ENCODE assay signal across 8 cellular contexts in the genomic region with DNA sequence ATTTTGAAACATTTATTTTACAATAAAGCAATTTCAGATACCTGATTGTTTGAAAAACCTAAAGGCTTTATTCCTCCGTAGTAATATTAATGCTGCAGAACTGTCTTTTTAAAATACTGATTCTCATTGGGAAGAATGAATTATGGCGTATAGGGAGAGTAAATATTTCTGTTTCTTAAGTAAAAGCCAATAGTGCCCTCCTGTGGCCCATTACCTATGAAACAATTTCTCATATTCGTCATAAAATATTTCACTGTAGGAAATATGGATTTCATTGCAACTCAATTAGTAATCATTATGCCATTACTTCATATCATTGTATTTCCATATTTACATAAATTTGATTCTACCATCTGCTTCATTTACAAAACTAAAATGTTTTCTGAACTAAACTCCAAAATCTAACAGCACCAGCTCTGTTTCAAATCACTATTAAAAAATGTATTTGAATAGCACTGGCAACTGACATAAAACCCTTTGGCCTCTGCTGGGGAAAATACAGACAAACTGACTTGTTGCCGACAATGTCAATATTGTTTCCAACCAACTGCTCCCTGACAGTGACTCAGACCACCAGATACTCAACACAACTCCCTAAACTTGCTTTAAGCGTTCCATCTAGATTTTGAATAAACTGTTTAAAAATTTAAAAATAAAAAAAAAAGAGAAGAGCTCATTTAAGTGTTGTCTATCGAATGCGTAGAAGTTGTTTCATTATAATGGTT.
DNase-seq lines count a peak whose midpoint lies in the region; ATAC-seq and TF ChIP-seq lines count a peak whose summit lies in the region.

No MANE protein-coding gene starts in this region.

- CTCF ChIA-PET in HCT116 (lab: Charles Lee), result interaction anchor here (1.2 to 2.0 kb wide), 4 partner anchors 116 to 124 kb away, joined by 4 to 16 read pairs (median 8); no protein-coding TSS in a partner anchor

- no peaks in the 10 kb centered on the region for H3K79me2 ChIP-seq in HCT116 (ENCODE audit: insufficient read depth, low read length)

- H3K9me3 ChIP-seq in HCT116 (ENCODE audit: control insufficient read depth in 1 of 2, insufficient read depth in 1 of 2, low read depth in 1 of 2, low read length in 2 of 2), result no peaks in the 10 kb centered on the region

- H3K4me1 ChIP-seq in HCT116 (ENCODE audit: control insufficient read depth in 1 of 2, insufficient read depth in 2 of 2, low read length in 2 of 2) (no peaks in the 10 kb centered on the region), foreskin keratinocyte (no peaks in the 10 kb centered on the region)

- TF ChIP-seq CTCF in AG10803 (conservative IDR thresholded peaks at IDR 0.05; ENCODE audit: low read length) (peak; percentile 42), HCT116 (IDR thresholded peaks at IDR 0.05 in 2 of 3, conservative IDR thresholded peaks at IDR 0.05 in 1 of 3; ENCODE audit: borderline replicate concordance in 1 of 3, insufficient read depth in 1 of 3, low read depth in 2 of 3, low read length in 2 of 3) (peak; percentile 29 to 53 (median 53); a peak in 3 of 6 replicates), foreskin keratinocyte (conservative IDR thresholded peaks at IDR 0.05) (peak; percentile 58)

- no peak overlapping the region for H2AFZ ChIP-seq in HCT116 (ENCODE audit: low read depth, low read length, poor library complexity, severe bottlenecking)

- intact Hi-C loops in HCT116 (cut with micrococcal nuclease), result loop anchor here (1.0 to 10.0 kb wide), 2 partner anchors 121 to 396 kb away; no protein-coding TSS in a partner anchor

- H3K4me2 ChIP-seq in HCT116 (ENCODE audit: low read length), result no peak overlapping the region

- peak; percentile 66 for TF ChIP-seq RAD21 in HCT116 (IDR thresholded peaks at IDR 0.05; ENCODE audit: low read depth)

- H3K27ac ChIP-seq in HCT116 (ENCODE audit: low read depth, low read length) (no peak overlapping the region), foreskin keratinocyte (no peak overlapping the region)

- DNase-seq in AG10803 (ENCODE audit: low read depth) (peak; percentile 49), HCT116 (ENCODE audit: low read depth, low spot score) (peak; percentile 33), OCI-M1 (lab: John Stamatoyannopoulos, UW) (peak; percentile 80), foreskin keratinocyte (peak in 1 of 2 donors; percentile 7), NCI-H2081 treated with DMSO at 0.1 percent for 48 hours (lab: John Stamatoyannopoulos, UW) (no peak)

- no peaks in the 10 kb centered on the region for H3K27me3 ChIP-seq in HCT116 (ENCODE audit: insufficient read depth, low read length)
- H3K27me3 ChIP-seq in foreskin keratinocyte, result no peaks in the 10 kb centered on the region

- H4K20me1 ChIP-seq in HCT116 (ENCODE audit: insufficient read depth), result no peaks in the 10 kb centered on the region

- no peaks in the 10 kb centered on the region for H3K9me2 ChIP-seq in HCT116 (ENCODE audit: insufficient read depth)

- ATAC-seq in HCT116 (no peak), foreskin keratinocyte (no peak), HG03378 (IDR thresholded peaks at IDR 0.05; ENCODE audit: unreplicated experiment) (no peak), GM21825 (IDR thresholded peaks at IDR 0.05; ENCODE audit: unreplicated experiment) (no peak), GM19452 (IDR thresholded peaks at IDR 0.05; ENCODE audit: unreplicated experiment) (no peak)

- no peaks in the 10 kb centered on the region for H3K36me3 ChIP-seq in HCT116 (ENCODE audit: control insufficient read depth in 1 of 2, insufficient read depth in 2 of 2, low read length in 2 of 2)

- no peak for TF ChIP-seq POLR2A in HCT116 (IDR thresholded peaks at IDR 0.05; ENCODE audit: borderline replicate concordance, extremely low read depth, insufficient read depth, insufficient read length)

- RAD21 ChIA-PET in HCT116 (lab: Charles Lee; ENCODE audit: low non-redundant PET in 1 of 2, low total read pairs in 2 of 2, uncharacterized antibody in 2 of 2, unreplicated experiment in 2 of 2), result no interaction called here

- BruUV-seq in HCT116 (replicated peaks; lab: Mats Ljungman, UMichigan), result no TSS peak

- POLR2A ChIA-PET in HCT116 (lab: Charles Lee), result no interaction called here

- H3K9ac ChIP-seq in HCT116 (ENCODE audit: low read length), result no peak overlapping the region

- H3K4me3 ChIP-seq in AG10803 (ENCODE audit: low read length) (no peak overlapping the region), HCT116 (replicated peaks in 1 of 2; ENCODE audit: low read depth in 1 of 2, low read length in 2 of 2) (no peak overlapping the region)

TF ChIP-seq in HCT116, 20 proteins besides CTCF, POLR2A, EP300 and RAD21:
- TF ChIP-seq ELF1 (IDR thresholded peaks at IDR 0.05; ENCODE audit: borderline replicate concordance, low read depth), result no peak
- no peak for TF ChIP-seq FOSL1 (IDR thresholded peaks at IDR 0.05; ENCODE audit: low read depth)
- TF ChIP-seq ZFX (IDR thresholded peaks at IDR 0.05), result no peak
- no peak for TF ChIP-seq JUND (IDR thresholded peaks at IDR 0.05)
- no peak for TF ChIP-seq CEBPB (IDR thresholded peaks at IDR 0.05; ENCODE audit: low read depth)
- no peak for TF ChIP-seq SRF (IDR thresholded peaks at IDR 0.05; ENCODE audit: low read depth)
- TF ChIP-seq, protein P1, sequence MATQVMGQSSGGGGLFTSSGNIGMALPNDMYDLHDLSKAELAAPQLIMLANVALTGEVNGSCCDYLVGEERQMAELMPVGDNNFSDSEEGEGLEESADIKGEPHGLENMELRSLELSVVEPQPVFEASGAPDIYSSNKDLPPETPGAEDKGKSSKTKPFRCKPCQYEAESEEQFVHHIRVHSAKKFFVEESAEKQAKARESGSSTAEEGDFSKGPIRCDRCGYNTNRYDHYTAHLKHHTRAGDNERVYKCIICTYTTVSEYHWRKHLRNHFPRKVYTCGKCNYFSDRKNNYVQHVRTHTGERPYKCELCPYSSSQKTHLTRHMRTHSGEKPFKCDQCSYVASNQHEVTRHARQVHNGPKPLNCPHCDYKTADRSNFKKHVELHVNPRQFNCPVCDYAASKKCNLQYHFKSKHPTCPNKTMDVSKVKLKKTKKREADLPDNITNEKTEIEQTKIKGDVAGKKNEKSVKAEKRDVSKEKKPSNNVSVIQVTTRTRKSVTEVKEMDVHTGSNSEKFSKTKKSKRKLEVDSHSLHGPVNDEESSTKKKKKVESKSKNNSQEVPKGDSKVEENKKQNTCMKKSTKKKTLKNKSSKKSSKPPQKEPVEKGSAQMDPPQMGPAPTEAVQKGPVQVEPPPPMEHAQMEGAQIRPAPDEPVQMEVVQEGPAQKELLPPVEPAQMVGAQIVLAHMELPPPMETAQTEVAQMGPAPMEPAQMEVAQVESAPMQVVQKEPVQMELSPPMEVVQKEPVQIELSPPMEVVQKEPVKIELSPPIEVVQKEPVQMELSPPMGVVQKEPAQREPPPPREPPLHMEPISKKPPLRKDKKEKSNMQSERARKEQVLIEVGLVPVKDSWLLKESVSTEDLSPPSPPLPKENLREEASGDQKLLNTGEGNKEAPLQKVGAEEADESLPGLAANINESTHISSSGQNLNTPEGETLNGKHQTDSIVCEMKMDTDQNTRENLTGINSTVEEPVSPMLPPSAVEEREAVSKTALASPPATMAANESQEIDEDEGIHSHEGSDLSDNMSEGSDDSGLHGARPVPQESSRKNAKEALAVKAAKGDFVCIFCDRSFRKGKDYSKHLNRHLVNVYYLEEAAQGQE (IDR thresholded peaks at IDR 0.05; ENCODE audit: low read depth), result no peak
- TF ChIP-seq, protein P2, sequence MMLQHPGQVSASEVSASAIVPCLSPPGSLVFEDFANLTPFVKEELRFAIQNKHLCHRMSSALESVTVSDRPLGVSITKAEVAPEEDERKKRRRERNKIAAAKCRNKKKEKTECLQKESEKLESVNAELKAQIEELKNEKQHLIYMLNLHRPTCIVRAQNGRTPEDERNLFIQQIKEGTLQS (IDR thresholded peaks at IDR 0.05), result no peak
- TF ChIP-seq, protein P3, sequence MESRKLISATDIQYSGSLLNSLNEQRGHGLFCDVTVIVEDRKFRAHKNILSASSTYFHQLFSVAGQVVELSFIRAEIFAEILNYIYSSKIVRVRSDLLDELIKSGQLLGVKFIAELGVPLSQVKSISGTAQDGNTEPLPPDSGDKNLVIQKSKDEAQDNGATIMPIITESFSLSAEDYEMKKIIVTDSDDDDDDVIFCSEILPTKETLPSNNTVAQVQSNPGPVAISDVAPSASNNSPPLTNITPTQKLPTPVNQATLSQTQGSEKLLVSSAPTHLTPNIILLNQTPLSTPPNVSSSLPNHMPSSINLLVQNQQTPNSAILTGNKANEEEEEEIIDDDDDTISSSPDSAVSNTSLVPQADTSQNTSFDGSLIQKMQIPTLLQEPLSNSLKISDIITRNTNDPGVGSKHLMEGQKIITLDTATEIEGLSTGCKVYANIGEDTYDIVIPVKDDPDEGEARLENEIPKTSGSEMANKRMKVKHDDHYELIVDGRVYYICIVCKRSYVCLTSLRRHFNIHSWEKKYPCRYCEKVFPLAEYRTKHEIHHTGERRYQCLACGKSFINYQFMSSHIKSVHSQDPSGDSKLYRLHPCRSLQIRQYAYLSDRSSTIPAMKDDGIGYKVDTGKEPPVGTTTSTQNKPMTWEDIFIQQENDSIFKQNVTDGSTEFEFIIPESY (IDR thresholded peaks at IDR 0.05; ENCODE audit: extremely low read depth, insufficient replicate concordance, low read length), result no peak
- TF ChIP-seq EGR1 (IDR thresholded peaks at IDR 0.05; ENCODE audit: low read depth), result no peak
